Comparison of ENCODE assay signal across 16 cellular contexts in genomic region chr16:61313931-61314330, GRCh38.
A peak's percentile ranks its signal among the peaks of the same experiment; 100 is the strongest.
DNase-seq lines count a peak whose midpoint lies in the region; ATAC-seq, FAIRE-seq and TF ChIP-seq lines count a peak whose summit lies in the region.
"Had no signal": no experiment of that assay in that cellular context is flagged by ENCODE, and none has a peak within 500 bp of the region (broad histone marks: within the 10 kb centered on the region; RNA-seq: fewer than 3 reads in every experiment).

No MANE protein-coding gene starts in this region.

- no peak overlapping the region for H3K4me3 ChIP-seq in A673 (ENCODE audit: low read depth, low read length, poor library complexity, severe bottlenecking)
- H3K4me3 ChIP-seq in brain microvascular endothelial cell (ENCODE audit: low read depth, low read length), result no peak overlapping the region
- no peak overlapping the region for H3K4me3 ChIP-seq in keratinocyte (ENCODE audit: control insufficient read depth in 2 of 3, extremely low read depth in 1 of 3, insufficient read depth in 2 of 3, low read depth in 1 of 3, low read length in 3 of 3)
- H3K4me3 ChIP-seq in body of pancreas, result no peak overlapping the region
- no peak overlapping the region for H3K4me3 ChIP-seq in neuronal stem cell (ENCODE audit: low read length in 2 of 2)
- H3K4me3 ChIP-seq: HAP-1 had no signal

- H2AK5ac ChIP-seq in neuronal stem cell (ENCODE audit: low read depth, low read length), result no peak overlapping the region

- no peak overlapping the region for H2BK12ac ChIP-seq in neuronal stem cell (ENCODE audit: low read length)

- TF ChIP-seq POLR2A in body of pancreas (IDR thresholded peaks at IDR 0.05), result no peak

- TF ChIP-seq CTCF in A673 (conservative IDR thresholded peaks at IDR 0.05; ENCODE audit: low read depth, low read length), result no peak
- TF ChIP-seq CTCF in brain microvascular endothelial cell (IDR thresholded peaks at IDR 0.05; ENCODE audit: low read depth, low read length, missing control alignments), result no peak
- no peak for TF ChIP-seq CTCF in keratinocyte (optimal IDR thresholded peaks at IDR 0.05 in 1 of 3, IDR thresholded peaks at IDR 0.05 in 1 of 3, conservative IDR thresholded peaks at IDR 0.05 in 1 of 3; ENCODE audit: extremely low read depth in 1 of 3, insufficient read depth in 2 of 3, low read length in 3 of 3)
- no peak for TF ChIP-seq CTCF in body of pancreas (IDR thresholded peaks at IDR 0.05)

- H4K8ac ChIP-seq in neuronal stem cell (ENCODE audit: low read depth, low read length), result no peak overlapping the region

- H3K27ac ChIP-seq in A673 (ENCODE audit: low read depth, low read length, poor library complexity, severe bottlenecking) (no peak overlapping the region), brain microvascular endothelial cell (no peak overlapping the region), keratinocyte (ENCODE audit: control insufficient read depth, insufficient read depth, low read length) (no peak overlapping the region), body of pancreas (no peak overlapping the region), neuronal stem cell (replicated peaks; ENCODE audit: low read length) (no peak overlapping the region)
- H3K27ac ChIP-seq: KMS-11 had no signal

- H2AFZ ChIP-seq in keratinocyte (ENCODE audit: control insufficient read depth, low read length) (no peak overlapping the region), neuronal stem cell (ENCODE audit: low read length) (no peak overlapping the region)

- H3K27me3 ChIP-seq in A673 (replicated peaks; ENCODE audit: insufficient read depth, low read depth, low read length, poor library complexity) (no peaks in the 10 kb centered on the region), brain microvascular endothelial cell (replicated peaks) (no peaks in the 10 kb centered on the region), keratinocyte (ENCODE audit: control insufficient read depth, extremely low read depth, insufficient read depth, low read length) (no peaks in the 10 kb centered on the region), body of pancreas (no peaks in the 10 kb centered on the region), neuronal stem cell (ENCODE audit: control insufficient read depth in 3 of 3, insufficient read depth in 3 of 3, low read depth in 1 of 3, low read length in 3 of 3) (no peaks in the 10 kb centered on the region)

- no peak overlapping the region for H4K91ac ChIP-seq in neuronal stem cell (ENCODE audit: low read depth, low read length, poor library complexity)

- H3K79me1 ChIP-seq in neuronal stem cell (ENCODE audit: low read depth, low read length), result no peaks in the 10 kb centered on the region

- CTCF ChIA-PET in A673 (lab: Charles Lee), result no interaction called here

- POLR2A ChIA-PET in A673 (lab: Charles Lee; ENCODE audit: low non-redundant PET), result no interaction called here

- H3K4me2 ChIP-seq in keratinocyte (ENCODE audit: control insufficient read depth, extremely low read depth, insufficient read depth, low read depth, low read length), result no peak overlapping the region
- H3K4me2 ChIP-seq in neuronal stem cell (ENCODE audit: insufficient read depth, low read length, poor library complexity, severe bottlenecking), result no peak overlapping the region
- H3K4me2 ChIP-seq: KMS-11 had no signal

- no peaks in the 10 kb centered on the region for H3K36me3 ChIP-seq in A673 (ENCODE audit: insufficient read depth, low read length, poor library complexity, severe bottlenecking)
- no peaks in the 10 kb centered on the region for H3K36me3 ChIP-seq in brain microvascular endothelial cell (replicated peaks)
- no peaks in the 10 kb centered on the region for H3K36me3 ChIP-seq in keratinocyte (ENCODE audit: control insufficient read depth in 2 of 2, extremely low read depth in 1 of 2, insufficient read depth in 2 of 2, low read length in 2 of 2)
- no peaks in the 10 kb centered on the region for H3K36me3 ChIP-seq in body of pancreas (replicated peaks in 1 of 2; ENCODE audit: insufficient read depth in 1 of 2, low read depth in 2 of 2)
- no peaks in the 10 kb centered on the region for H3K36me3 ChIP-seq in neuronal stem cell (replicated peaks in 1 of 2; ENCODE audit: control insufficient read depth in 2 of 2, insufficient read depth in 2 of 2, low read length in 2 of 2)
- H3K36me3 ChIP-seq: HAP-1 had no signal

- H4K20me1 ChIP-seq in keratinocyte (ENCODE audit: control insufficient read depth, extremely low read depth, insufficient read depth, low read length), result no peaks in the 10 kb centered on the region

- FAIRE-seq in keratinocyte (lab: Jason Lieb, UNC), result peak; percentile 34

- H2BK15ac ChIP-seq in neuronal stem cell (ENCODE audit: low read length), result no peak overlapping the region

- H3K79me2 ChIP-seq in keratinocyte (ENCODE audit: control insufficient read depth, insufficient read depth, low read length), result no peaks in the 10 kb centered on the region

- whole genome bisulfite sequencing in body of pancreas, 2 donors, result 62 to 78% methylated on average over 2 of the region's 2 CpGs
- no CpG with 5 or more reads among the region's 2 CpGs for WGBS in neuronal stem cell (ENCODE audit: extremely low coverage in 2 of 2, insufficient read length in 2 of 2, insufficient replicate concordance in 1 of 2), 2 donors

- in situ Hi-C loops in brain microvascular endothelial cell (cut with HindIII; ENCODE audit: low pct_ligation_motif_present, low sequenced_read_pairs), result no loop called here

- peak; percentile 63 for DNase-seq in A673 (ENCODE audit: low spot score)
- DNase-seq in HT1080 (ENCODE audit: low read depth), result peak; percentile 62
- DNase-seq in brain microvascular endothelial cell, result peak; percentile 13
- no peak for DNase-seq in keratinocyte (ENCODE audit: low read depth, low spot score)
- no peak for DNase-seq in body of pancreas
- DNase-seq in NCI-H1417 (lab: John Stamatoyannopoulos, UW), result no peak
- DNase-seq in neuronal stem cell (ENCODE audit: low spot score), result no peak
- DNase-seq: ACHN, AML-193, GDM1, NCI-H1092, NCI-H1694, NCI-H510A had no signal

- no peak overlapping the region for H2BK120ac ChIP-seq in neuronal stem cell (ENCODE audit: low read depth, low read length)

- no peak overlapping the region for H3K23ac ChIP-seq in neuronal stem cell (ENCODE audit: low read depth, low read length, poor library complexity)

- dilution Hi-C loops in keratinocyte (cut with MboI; ENCODE audit: extremely low pct_ligation_motif_present, low sequenced_read_pairs), result no loop called here

- H3K4ac ChIP-seq in neuronal stem cell (ENCODE audit: low read length), result no peak overlapping the region

- H3K9ac ChIP-seq in keratinocyte (ENCODE audit: control insufficient read depth, extremely low read depth, insufficient read depth, low read length), result no peak overlapping the region
- H3K9ac ChIP-seq in neuronal stem cell (ENCODE audit: low read depth, low read length, poor library complexity), result no peak overlapping the region
- H3K9ac ChIP-seq: KMS-11 had no signal

- no peak for ATAC-seq in body of pancreas
- ATAC-seq: Panc1 had no signal

- no TSS peak for BruUV-seq in A673 (replicated peaks; lab: Mats Ljungman, UMichigan)

- no peak overlapping the region for H3K14ac ChIP-seq in neuronal stem cell (ENCODE audit: low read length)

- no peak overlapping the region for H2BK5ac ChIP-seq in neuronal stem cell (ENCODE audit: low read length)

- no peak overlapping the region for H3K18ac ChIP-seq in neuronal stem cell (ENCODE audit: low read length)

- intact Hi-C loops in A673 (cut with micrococcal nuclease; ENCODE audit: unreplicated experiment), result no loop called here
- intact Hi-C loops in body of pancreas (cut with DNase I), result no loop called here

- no peaks in the 10 kb centered on the region for H3K9me3 ChIP-seq in A673 (ENCODE audit: low read depth, low read length, poor library complexity, severe bottlenecking)
- no peaks in the 10 kb centered on the region for H3K9me3 ChIP-seq in keratinocyte (ENCODE audit: control insufficient read depth, low read depth, low read length)
- H3K9me3 ChIP-seq in body of pancreas, result no peaks in the 10 kb centered on the region
- peaks cover 0 to 6% of the 10 kb centered on the region in 2 donors for H3K9me3 ChIP-seq in neuronal stem cell (replicated peaks in 1 of 2; ENCODE audit: control insufficient read depth in 2 of 2, insufficient read depth in 1 of 2, low read depth in 1 of 2, low read length in 2 of 2)
- H3K9me3 ChIP-seq: HAP-1 had no signal

- H3K9me1 ChIP-seq in keratinocyte (ENCODE audit: control insufficient read depth, extremely low read depth, insufficient read depth, low read length), result no peaks in the 10 kb centered on the region

- H3K4me1 ChIP-seq in A673 (ENCODE audit: insufficient read depth, low read length, poor library complexity, severe bottlenecking), result peaks cover 17% of the 10 kb centered on the region
- no peaks in the 10 kb centered on the region for H3K4me1 ChIP-seq in keratinocyte (ENCODE audit: control insufficient read depth, extremely low read depth, insufficient read depth, low read length)
- no peaks in the 10 kb centered on the region for H3K4me1 ChIP-seq in body of pancreas
- H3K4me1 ChIP-seq in neuronal stem cell (ENCODE audit: control insufficient read depth in 2 of 2, insufficient read depth in 1 of 2, low read depth in 1 of 2, low read length in 2 of 2), result no peaks in the 10 kb centered on the region
- H3K4me1 ChIP-seq: HAP-1 had no signal

Comparison
In these comparisons a context has a peak if more than half of its experiments do, and no peak if none do; other contexts are left out.
1. DNase-seq: peak in A673 (single experiment), HT1080 (single experiment) and brain microvascular endothelial cell (single experiment); none in keratinocyte (single experiment), body of pancreas (0 of 4), NCI-H1417 (0 of 3) and neuronal stem cell (single experiment).